1 cellular context compared by ENCODE assay signal in the genomic region with DNA sequence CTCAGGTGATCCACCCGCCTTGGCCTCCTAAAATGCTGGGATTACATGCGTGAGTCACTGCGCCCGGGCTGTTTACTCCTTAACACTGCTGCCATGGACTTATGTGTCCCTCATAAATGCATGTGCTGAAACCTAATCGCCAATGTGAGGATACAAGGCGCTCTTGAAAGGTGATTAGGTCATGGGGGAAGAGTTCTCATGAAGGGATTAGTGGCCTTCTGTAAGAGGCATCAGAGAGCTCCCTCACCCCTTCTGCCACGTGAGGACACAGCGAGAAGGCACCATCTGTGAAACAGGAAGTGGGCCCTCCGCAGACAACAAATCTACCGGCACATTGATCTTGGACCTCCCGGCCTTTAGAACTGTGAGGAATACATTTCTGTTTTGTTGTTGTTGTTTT.
TF ChIP-seq lines count a peak whose summit lies in the region.

No MANE protein-coding gene starts in this region.

TF ChIP-seq in HCT116, 20 proteins besides CTCF, POLR2A, EP300 and RAD21 (continued from another document):
- TF ChIP-seq, protein P1, sequence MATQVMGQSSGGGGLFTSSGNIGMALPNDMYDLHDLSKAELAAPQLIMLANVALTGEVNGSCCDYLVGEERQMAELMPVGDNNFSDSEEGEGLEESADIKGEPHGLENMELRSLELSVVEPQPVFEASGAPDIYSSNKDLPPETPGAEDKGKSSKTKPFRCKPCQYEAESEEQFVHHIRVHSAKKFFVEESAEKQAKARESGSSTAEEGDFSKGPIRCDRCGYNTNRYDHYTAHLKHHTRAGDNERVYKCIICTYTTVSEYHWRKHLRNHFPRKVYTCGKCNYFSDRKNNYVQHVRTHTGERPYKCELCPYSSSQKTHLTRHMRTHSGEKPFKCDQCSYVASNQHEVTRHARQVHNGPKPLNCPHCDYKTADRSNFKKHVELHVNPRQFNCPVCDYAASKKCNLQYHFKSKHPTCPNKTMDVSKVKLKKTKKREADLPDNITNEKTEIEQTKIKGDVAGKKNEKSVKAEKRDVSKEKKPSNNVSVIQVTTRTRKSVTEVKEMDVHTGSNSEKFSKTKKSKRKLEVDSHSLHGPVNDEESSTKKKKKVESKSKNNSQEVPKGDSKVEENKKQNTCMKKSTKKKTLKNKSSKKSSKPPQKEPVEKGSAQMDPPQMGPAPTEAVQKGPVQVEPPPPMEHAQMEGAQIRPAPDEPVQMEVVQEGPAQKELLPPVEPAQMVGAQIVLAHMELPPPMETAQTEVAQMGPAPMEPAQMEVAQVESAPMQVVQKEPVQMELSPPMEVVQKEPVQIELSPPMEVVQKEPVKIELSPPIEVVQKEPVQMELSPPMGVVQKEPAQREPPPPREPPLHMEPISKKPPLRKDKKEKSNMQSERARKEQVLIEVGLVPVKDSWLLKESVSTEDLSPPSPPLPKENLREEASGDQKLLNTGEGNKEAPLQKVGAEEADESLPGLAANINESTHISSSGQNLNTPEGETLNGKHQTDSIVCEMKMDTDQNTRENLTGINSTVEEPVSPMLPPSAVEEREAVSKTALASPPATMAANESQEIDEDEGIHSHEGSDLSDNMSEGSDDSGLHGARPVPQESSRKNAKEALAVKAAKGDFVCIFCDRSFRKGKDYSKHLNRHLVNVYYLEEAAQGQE (IDR thresholded peaks at IDR 0.05; ENCODE audit: low read depth), result no peak
- TF ChIP-seq JUND (IDR thresholded peaks at IDR 0.05), result no peak
- TF ChIP-seq CBX3 (IDR thresholded peaks at IDR 0.05; ENCODE audit: low read depth), result no peak
- TF ChIP-seq ZFX (IDR thresholded peaks at IDR 0.05), result no peak
